ENCODE assay signal across 11 cellular contexts in the genomic region with DNA sequence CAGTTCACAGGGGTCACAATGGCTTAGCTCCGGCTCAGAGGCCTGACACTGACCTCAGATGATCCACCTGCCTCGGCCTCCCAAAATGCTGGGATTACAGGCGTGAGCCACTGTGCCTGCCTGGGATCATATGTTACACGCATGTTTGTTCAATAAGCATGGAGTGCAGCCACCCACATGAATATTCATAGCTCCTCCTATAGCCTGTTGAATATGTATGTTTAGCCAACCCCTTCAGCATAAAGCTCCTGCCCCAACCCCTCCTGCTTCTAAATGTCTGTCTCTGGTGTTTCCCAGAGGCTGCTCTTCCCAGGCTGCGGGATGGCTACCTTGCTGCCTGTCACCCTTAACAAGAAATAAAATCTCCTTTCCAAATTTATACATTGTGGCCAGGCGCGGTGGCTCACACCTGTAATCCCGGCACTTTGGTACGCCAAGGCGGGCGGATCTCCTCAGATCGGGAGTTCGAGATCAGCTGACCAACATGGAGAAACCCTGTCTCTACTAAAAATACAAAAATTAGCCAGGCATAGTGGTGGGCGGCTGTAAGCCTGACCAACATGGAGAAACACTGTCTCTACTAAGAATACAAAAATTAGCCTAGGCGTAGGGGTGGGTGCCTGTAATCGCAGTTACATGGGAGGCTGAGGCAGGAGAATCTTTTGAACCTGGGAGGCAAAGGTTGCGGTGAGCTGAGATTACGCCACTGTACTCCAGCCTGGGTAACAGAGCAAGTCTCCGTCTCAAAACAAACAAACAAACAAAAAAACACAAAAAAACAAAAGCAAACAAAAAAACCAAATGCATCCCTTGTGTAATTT. TPM values are rescaled to one million over a fixed set of nuclear protein-coding genes. Genes with fewer than 3 reads are reported as not detected.
DNase-seq lines count a peak whose midpoint lies in the region; FAIRE-seq and TF ChIP-seq lines count a peak whose summit lies in the region.
"Had no signal": no experiment of that assay in that cellular context is flagged by ENCODE, and none has a peak within 500 bp of the region (broad histone marks: within the 10 kb centered on the region; RNA-seq: fewer than 3 reads in every experiment).

No MANE protein-coding gene starts in this region.

- no peaks in the 10 kb centered on the region for H4K20me1 ChIP-seq in BLaER1 treated with 17β-estradiol and CSF1 and Interleukin-3, amounts not matched to agents 10 nM and 100 nM
- H4K20me1 ChIP-seq in astrocyte (ENCODE audit: insufficient read depth, low read length): no peaks in the 10 kb centered on the region

- H3K9me3 ChIP-seq in BLaER1 treated with 17β-estradiol and CSF1 and Interleukin-3, amounts not matched to agents 10 nM and 100 nM (replicated peaks in 1 of 11): no peaks in the 10 kb centered on the region
- H3K9me3 ChIP-seq in astrocyte (ENCODE audit: insufficient read depth, low read depth, low read length): no peaks in the 10 kb centered on the region
- H3K9me3 ChIP-seq in kidney (ENCODE audit: control insufficient read depth in 1 of 2, low read length in 2 of 2): no peaks in the 10 kb centered on the region
- H3K9me3 ChIP-seq: SJCRH30 had no signal

- no peak overlapping the region for H3K27ac Mint-ChIP-seq in astrocyte (ENCODE audit: unreplicated experiment)
- peak overlapping the region; percentile 86 for H3K27ac Mint-ChIP-seq in nephron progenitor cell

- POLR2A ChIA-PET in GM10248 (lab: Yijun Ruan, JAX): no interaction called here

- H3K4me1 Mint-ChIP-seq in astrocyte (ENCODE audit: low read depth, unreplicated experiment) (peaks cover 9% of the 10 kb centered on the region), nephron progenitor cell (peaks cover 67% of the 10 kb centered on the region)

- TF ChIP-seq CTCF in astrocyte (IDR thresholded peaks at IDR 0.05; ENCODE audit: insufficient read depth, low read depth, low read length) (no peak), nephron progenitor cell (IDR thresholded peaks at IDR 0.05) (no peak), GM10248 (IDR thresholded peaks at IDR 0.05; ENCODE audit: control extremely low read depth, extremely low read depth, low read depth, missing control alignments) (no peak), kidney (IDR thresholded peaks at IDR 0.05; ENCODE audit: borderline replicate concordance, extremely low read depth, insufficient read depth) (no peak), coronary artery (IDR thresholded peaks at IDR 0.05) (no peak)

- H3K9me3 Mint-ChIP-seq in astrocyte (ENCODE audit: unreplicated experiment) (no peaks in the 10 kb centered on the region), nephron progenitor cell (no peaks in the 10 kb centered on the region)

- peak overlapping the region in 8 of 11 experiments; percentile 54 to 83 (median 81); a peak in 11 of 22 replicates for H3K9ac ChIP-seq in BLaER1 treated with 17β-estradiol and CSF1 and Interleukin-3, amounts not matched to agents 10 nM and 100 nM
- H3K9ac ChIP-seq in astrocyte (ENCODE audit: low read length) (no peak overlapping the region), kidney (ENCODE audit: low read length in 2 of 2) (no peak overlapping the region)

- peaks cover 0 to 9% (median 6%) of the 10 kb centered on the region in 11 experiments; a peak in 8 of 22 replicates for H3K36me3 ChIP-seq in BLaER1 treated with 17β-estradiol and CSF1 and Interleukin-3, amounts not matched to agents 10 nM and 100 nM
- H3K36me3 ChIP-seq in H7 (replicated peaks; ENCODE audit: control insufficient read depth, insufficient read depth, low read length) (no peaks in the 10 kb centered on the region), astrocyte (ENCODE audit: insufficient read depth, low read length) (no peaks in the 10 kb centered on the region), kidney (ENCODE audit: control insufficient read depth in 1 of 2, insufficient read depth in 2 of 2, low read length in 2 of 2) (no peaks in the 10 kb centered on the region)
- H3K36me3 ChIP-seq: SJCRH30 had no signal

- H2AFZ ChIP-seq in astrocyte (ENCODE audit: low read depth, low read length): no peak overlapping the region

- peaks cover 4% of the 10 kb centered on the region for H3K79me2 ChIP-seq in astrocyte (ENCODE audit: insufficient read depth, low read length)

- intact Hi-C loops in kidney (cut with DNase I): no loop called here

- H3K27me3 Mint-ChIP-seq in astrocyte (ENCODE audit: low read depth, unreplicated experiment): no peaks in the 10 kb centered on the region
- peaks cover 6% of the 10 kb centered on the region for H3K27me3 Mint-ChIP-seq in nephron progenitor cell (ENCODE audit: low read depth, poor library complexity)

- H3K36me3 Mint-ChIP-seq in astrocyte (ENCODE audit: low read depth, unreplicated experiment) (peaks cover 4% of the 10 kb centered on the region), nephron progenitor cell (ENCODE audit: low read depth) (peaks cover 6% of the 10 kb centered on the region)

- peak overlapping the region; percentile 77 for H3K4me3 Mint-ChIP-seq in astrocyte (ENCODE audit: unreplicated experiment)
- peak overlapping the region; percentile 80 for H3K4me3 Mint-ChIP-seq in nephron progenitor cell

- H3K27me3 ChIP-seq in BLaER1 treated with 17β-estradiol and CSF1 and Interleukin-3, amounts not matched to agents 10 nM and 100 nM: no peaks in the 10 kb centered on the region
- H3K27me3 ChIP-seq in H7 (ENCODE audit: control insufficient read depth, insufficient read depth, low read length) (no peaks in the 10 kb centered on the region), astrocyte (ENCODE audit: insufficient read depth, low read length) (no peaks in the 10 kb centered on the region)
- H3K27me3 ChIP-seq: SJCRH30 had no signal

- H3K4me1 ChIP-seq in BLaER1 treated with 17β-estradiol and CSF1 and Interleukin-3, amounts not matched to agents 10 nM and 100 nM: peaks cover 25 to 38% (median 28%) of the 10 kb centered on the region in 10 experiments
- peaks cover 6% of the 10 kb centered on the region for H3K4me1 ChIP-seq in astrocyte (ENCODE audit: insufficient read depth, low read length)
- peaks cover 4 to 5% of the 10 kb centered on the region in 2 donors for H3K4me1 ChIP-seq in kidney (ENCODE audit: control insufficient read depth in 1 of 2, insufficient read depth in 1 of 2, low read depth in 1 of 2, low read length in 2 of 2)
- H3K4me1 ChIP-seq: SJCRH30 had no signal

- FAIRE-seq in astrocyte (lab: Jason Lieb, UNC) (no peak), kidney (lab: Jason Lieb, UNC) (no peak)

- CTCF ChIA-PET in GM10248 (lab: Yijun Ruan, JAX): interaction anchor here (0.6 to 1.5 kb wide), 3 partner anchors 11 to 169 kb away, joined by 3 to 4 read pairs (median 3); no protein-coding TSS in a partner anchor

- H3K4me2 ChIP-seq in BLaER1 treated with 17β-estradiol and CSF1 and Interleukin-3, amounts not matched to agents 10 nM and 100 nM: peak overlapping the region; percentile 76 to 96 (median 92)
- H3K4me2 ChIP-seq in astrocyte (ENCODE audit: low read length): peak overlapping the region; percentile 86

- peak overlapping the region in 8 of 10 experiments; percentile 68 to 80 (median 74); a peak in 15 of 20 replicates for H3K4me3 ChIP-seq in BLaER1 treated with 17β-estradiol and CSF1 and Interleukin-3, amounts not matched to agents 10 nM and 100 nM
- H3K4me3 ChIP-seq in H7 (ENCODE audit: insufficient read depth, low read depth, low read length) (peak overlapping the region; percentile 42), astrocyte (ENCODE audit: insufficient read depth, low read depth, low read length) (no peak overlapping the region), kidney (ENCODE audit: low read length in 2 of 2) (no peak overlapping the region), coronary artery (no peak overlapping the region)
- H3K4me3 ChIP-seq: SJCRH30 had no signal

- DNase-seq in H7: no peak
- no peak for DNase-seq in astrocyte (ENCODE audit: low read depth)
- DNase-seq in nephron progenitor cell: no peak
- DNase-seq in GM10248 (ENCODE audit: extremely low spot score): no peak
- no peak for DNase-seq in kidney
- no peak for DNase-seq in coronary artery (ENCODE audit: low spot score)
- DNase-seq in LoVo (ENCODE audit: low spot score): no peak
- DNase-seq: activated gamma-delta T cell, NCI-H1417, SJCRH30 had no signal

- peak overlapping the region in 9 of 11 experiments; percentile 17 to 82 (median 62); a peak in 14 of 22 replicates for H3K27ac ChIP-seq in BLaER1 treated with 17β-estradiol and CSF1 and Interleukin-3, amounts not matched to agents 10 nM and 100 nM
- H3K27ac ChIP-seq in astrocyte (ENCODE audit: low read depth, low read length) (no peak overlapping the region), kidney (ENCODE audit: low read depth in 2 of 2, low read length in 2 of 2) (no peak overlapping the region), coronary artery (no peak overlapping the region)
- H3K27ac ChIP-seq: SJCRH30 had no signal

RNA-seq across cellular contexts. Expression of a gene that starts 1.1 kb away (rescaled TPM):
- 1.1 and 3.5 TPM in 2 replicates for total RNA-seq in H7 (2014; rRNA removed; shearing (Covaris generic))
- total RNA-seq in astrocyte: 10.4 and 11.0 TPM in 2 replicates
- 16.3 TPM for total RNA-seq in kidney
- 6.9 TPM for polyA plus RNA-seq in kidney (ENCODE audit: insufficient read depth, low read depth, low replicate concordance)
- total RNA-seq: SJCRH30 had no signal

RNA-seq across cellular contexts. Expression of a gene that starts 18.6 kb away (rescaled TPM):
- total RNA-seq in H7 (2014; rRNA removed; shearing (Covaris generic)): 2.7 and 3.9 TPM in 2 replicates
- total RNA-seq in astrocyte (0.93 and 1.5 TPM in 2 replicates), kidney (4.3 TPM)
- 1.7 TPM for polyA plus RNA-seq in kidney (ENCODE audit: insufficient read depth, low read depth, low replicate concordance)
- total RNA-seq: SJCRH30 had no signal

RNA-seq across cellular contexts. Expression of a gene that starts 25.5 kb away (rescaled TPM):
- total RNA-seq in H7 (2014; rRNA removed; shearing (Covaris generic)): 1.5 and 2.0 TPM in 2 replicates
- total RNA-seq in astrocyte (32.5 and 37.0 TPM in 2 replicates), kidney (19.8 TPM)
- polyA plus RNA-seq in kidney (ENCODE audit: insufficient read depth, low read depth, low replicate concordance): 9.5 TPM

RNA-seq across cellular contexts. Expression of a gene that starts 37.6 kb away (rescaled TPM):
- total RNA-seq in H7 (2014; rRNA removed; shearing (Covaris generic)): 3.0 and 4.2 TPM in 2 replicates
- total RNA-seq in astrocyte: 2.4 and 2.7 TPM in 2 replicates
- 12.5 TPM for total RNA-seq in kidney
- 4.8 TPM for polyA plus RNA-seq in kidney (ENCODE audit: insufficient read depth, low read depth, low replicate concordance)
- total RNA-seq: SJCRH30 had no signal

RNA-seq across cellular contexts. Expression of a gene that starts 57.4 kb away (rescaled TPM):
- total RNA-seq in H7 (2014; rRNA removed; shearing (Covaris generic)): 4.4 and 6.5 TPM in 2 replicates
- total RNA-seq in astrocyte: 3.0 and 4.0 TPM in 2 replicates
- total RNA-seq in kidney: 2.7 TPM
- polyA plus RNA-seq in kidney (ENCODE audit: insufficient read depth, low read depth, low replicate concordance): 1.0 TPM

Comparison
In these comparisons a context has a peak if more than half of its experiments do, and no peak if none do; other contexts are left out.
1. H3K27ac ChIP-seq: peak in BLaER1 treated with 17β-estradiol and CSF1 and Interleukin-3, amounts not matched to agents 10 nM and 100 nM (9 of 11); none in astrocyte (single experiment), kidney (0 of 2) and coronary artery (0 of 2).
2. H3K4me3 ChIP-seq: peak in BLaER1 treated with 17β-estradiol and CSF1 and Interleukin-3, amounts not matched to agents 10 nM and 100 nM (8 of 10) and H7 (single experiment); none in astrocyte (single experiment), kidney (0 of 2) and coronary artery (single experiment).
3. H3K9ac ChIP-seq: peak in BLaER1 treated with 17β-estradiol and CSF1 and Interleukin-3, amounts not matched to agents 10 nM and 100 nM (8 of 11); none in astrocyte (single experiment) and kidney (0 of 2).